In genomic region chr18:5164903-5165302, GRCh38 we compare ENCODE assay signal across 30 cellular contexts. TPM values are rescaled to one million over a fixed set of nuclear protein-coding genes. Genes with fewer than 3 reads are reported as not detected.
"Had no signal": no experiment of that assay in that cellular context is flagged by ENCODE, and none has a peak within 500 bp of the region (broad histone marks: within the 10 kb centered on the region; RNA-seq: fewer than 3 reads in every experiment).

No MANE protein-coding gene starts in this region.

- H3K27me3 Mint-ChIP-seq: stimulated activated memory B cell treated with anti-CD40 and anti-IgM and Interleukin-4, amounts not matched to agents 10 μg/mL and 1 μg/mL and 100 μg/mL, for 72 hours; stimulated activated naive CD8-positive, alpha-beta T cell treated with anti-CD3 and anti-CD28 coated beads, Interleukin-15, amount 100 ng/mL, for 72 hours; stimulated activated naive CD8-positive, alpha-beta T cell treated with anti-CD3 and anti-CD28 coated beads, Interleukin-15, Interleukin-2, amounts not matched to agents 100 ng/mL and 50 ng/mL, for 24 hours had no signal

- ATAC-seq: stimulated activated effector memory CD8-positive, alpha-beta T cell treated with anti-CD3 and anti-CD28 coated beads, Interleukin-12 subunit alpha, Interleukin-12 subunit beta, amount 100 ng/mL, for 72 hours; stimulated activated memory B cell treated with anti-CD40 and anti-IgM and Interleukin-4, amounts not matched to agents 10 μg/mL and 1 μg/mL and 100 μg/mL, for 72 hours; stimulated activated naive B cell treated with anti-CD40 and anti-IgM and Interleukin-4, amounts not matched to agents 10 μg/mL and 1 μg/mL and 100 μg/mL, for 72 hours; stimulated activated naive CD8-positive, alpha-beta T cell treated with anti-CD3 and anti-CD28 coated beads, Interleukin-15, amount 100 ng/mL, for 72 hours; stimulated activated naive CD8-positive, alpha-beta T cell treated with anti-CD3 and anti-CD28 coated beads, Interleukin-15, Interleukin-2, amounts not matched to agents 100 U/mL and 50 U/mL, for 24 hours; upper lobe of right lung had no signal

- H3K4me3 Mint-ChIP-seq: stimulated activated effector memory CD8-positive, alpha-beta T cell treated with anti-CD3 and anti-CD28 coated beads, Interleukin-12 subunit alpha, Interleukin-12 subunit beta, amount 100 ng/mL, for 72 hours; stimulated activated memory B cell treated with anti-CD40 and anti-IgM and Interleukin-4, amounts not matched to agents 10 μg/mL and 1 μg/mL and 100 μg/mL, for 72 hours; stimulated activated naive B cell treated with anti-CD40 and anti-IgM and Interleukin-4, amounts not matched to agents 10 μg/mL and 1 μg/mL and 100 μg/mL, for 72 hours; stimulated activated naive CD8-positive, alpha-beta T cell treated with anti-CD3 and anti-CD28 coated beads, Interleukin-15, amount 100 ng/mL, for 72 hours; stimulated activated naive CD8-positive, alpha-beta T cell treated with anti-CD3 and anti-CD28 coated beads, Interleukin-15, Interleukin-2, amounts not matched to agents 100 ng/mL and 50 ng/mL, for 24 hours; type B pancreatic cell had no signal

- H3K9me3 Mint-ChIP-seq: stimulated activated effector memory CD8-positive, alpha-beta T cell treated with anti-CD3 and anti-CD28 coated beads, Interleukin-12 subunit alpha, Interleukin-12 subunit beta, amount 100 ng/mL, for 72 hours; stimulated activated memory B cell treated with anti-CD40 and anti-IgM and Interleukin-4, amounts not matched to agents 10 μg/mL and 1 μg/mL and 100 μg/mL, for 72 hours; stimulated activated naive B cell treated with anti-CD40 and anti-IgM and Interleukin-4, amounts not matched to agents 10 μg/mL and 1 μg/mL and 100 μg/mL, for 72 hours; stimulated activated naive CD8-positive, alpha-beta T cell treated with anti-CD3 and anti-CD28 coated beads, Interleukin-15, Interleukin-2, amounts not matched to agents 100 ng/mL and 50 ng/mL, for 24 hours; type B pancreatic cell had no signal

- H3K36me3 Mint-ChIP-seq: stimulated activated effector memory CD8-positive, alpha-beta T cell treated with anti-CD3 and anti-CD28 coated beads, Interleukin-12 subunit alpha, Interleukin-12 subunit beta, amount 100 ng/mL, for 72 hours; stimulated activated memory B cell treated with anti-CD40 and anti-IgM and Interleukin-4, amounts not matched to agents 10 μg/mL and 1 μg/mL and 100 μg/mL, for 72 hours; stimulated activated naive B cell treated with anti-CD40 and anti-IgM and Interleukin-4, amounts not matched to agents 10 μg/mL and 1 μg/mL and 100 μg/mL, for 72 hours; type B pancreatic cell had no signal

- H3K27ac Mint-ChIP-seq: stimulated activated effector memory CD8-positive, alpha-beta T cell treated with anti-CD3 and anti-CD28 coated beads, Interleukin-12 subunit alpha, Interleukin-12 subunit beta, amount 100 ng/mL, for 72 hours; stimulated activated memory B cell treated with anti-CD40 and anti-IgM and Interleukin-4, amounts not matched to agents 10 μg/mL and 1 μg/mL and 100 μg/mL, for 72 hours; stimulated activated naive B cell treated with anti-CD40 and anti-IgM and Interleukin-4, amounts not matched to agents 10 μg/mL and 1 μg/mL and 100 μg/mL, for 72 hours; stimulated activated naive CD8-positive, alpha-beta T cell treated with anti-CD3 and anti-CD28 coated beads, Interleukin-15, amount 100 ng/mL, for 72 hours; stimulated activated naive CD8-positive, alpha-beta T cell treated with anti-CD3 and anti-CD28 coated beads, Interleukin-15, Interleukin-2, amounts not matched to agents 100 ng/mL and 50 ng/mL, for 24 hours; type B pancreatic cell had no signal

- DNase-seq: stimulated activated CD4-positive, alpha-beta T cell treated with anti-CD3 and anti-CD28 coated beads, Interleukin-2, amount 100 ng/mL, for 48 hours; stimulated activated CD4-positive, alpha-beta T cell treated with anti-CD3 and anti-CD28 coated beads, Interleukin-4, amount 100 ng/mL, for 1 hour; stimulated activated CD4-positive, alpha-beta T cell treated with anti-CD3 and anti-CD28 coated beads, Interleukin-4, amount 100 ng/mL, for 24 hours; stimulated activated CD4-positive, alpha-beta T cell treated with anti-CD3 and anti-CD28 coated beads, Interleukin-4, amount 100 ng/mL, for 4 hours; stimulated activated CD8-positive, alpha-beta memory T cell treated with anti-CD3 and anti-CD28 coated beads, Interleukin-4, amount 100 ng/mL, for 48 hours; stimulated activated naive B cell treated with anti-CD40 and anti-IgM and Interleukin-4, amounts not matched to agents 10 μg/mL and 1 μg/mL and 100 μg/mL, for 72 hours; stimulated activated naive CD4-positive, alpha-beta T cell; stimulated activated naive CD4-positive, alpha-beta T cell treated with Interleukin-2 at 50 U/mL for 16 hours; stimulated activated naive CD8-positive, alpha-beta T cell treated with anti-CD3 and anti-CD28 coated beads, Interleukin-15, amount 100 ng/mL, for 72 hours; stimulated activated naive CD8-positive, alpha-beta T cell treated with anti-CD3 and anti-CD28 coated beads, Interleukin-15, Interleukin-2, amounts not matched to agents 100 U/mL and 50 U/mL, for 24 hours; stomach; substantia nigra; testis; thyroid gland; tibial artery; transverse colon; trophoblast cell; upper lobe of left lung; upper lobe of right lung; uterus had no signal

RNA-seq across cellular contexts. Expression of gene AKAIN1, which starts 32.2 kb away (rescaled TPM):
- total RNA-seq: stomach, suprapubic skin, testis, thoracic aorta, thyroid gland, tibial nerve, transverse colon, upper lobe of left lung, upper lobe of right lung, ureter, urinary bladder, uterus, vagina had no signal
